8 cellular contexts compared by ENCODE assay signal in the genomic region with DNA sequence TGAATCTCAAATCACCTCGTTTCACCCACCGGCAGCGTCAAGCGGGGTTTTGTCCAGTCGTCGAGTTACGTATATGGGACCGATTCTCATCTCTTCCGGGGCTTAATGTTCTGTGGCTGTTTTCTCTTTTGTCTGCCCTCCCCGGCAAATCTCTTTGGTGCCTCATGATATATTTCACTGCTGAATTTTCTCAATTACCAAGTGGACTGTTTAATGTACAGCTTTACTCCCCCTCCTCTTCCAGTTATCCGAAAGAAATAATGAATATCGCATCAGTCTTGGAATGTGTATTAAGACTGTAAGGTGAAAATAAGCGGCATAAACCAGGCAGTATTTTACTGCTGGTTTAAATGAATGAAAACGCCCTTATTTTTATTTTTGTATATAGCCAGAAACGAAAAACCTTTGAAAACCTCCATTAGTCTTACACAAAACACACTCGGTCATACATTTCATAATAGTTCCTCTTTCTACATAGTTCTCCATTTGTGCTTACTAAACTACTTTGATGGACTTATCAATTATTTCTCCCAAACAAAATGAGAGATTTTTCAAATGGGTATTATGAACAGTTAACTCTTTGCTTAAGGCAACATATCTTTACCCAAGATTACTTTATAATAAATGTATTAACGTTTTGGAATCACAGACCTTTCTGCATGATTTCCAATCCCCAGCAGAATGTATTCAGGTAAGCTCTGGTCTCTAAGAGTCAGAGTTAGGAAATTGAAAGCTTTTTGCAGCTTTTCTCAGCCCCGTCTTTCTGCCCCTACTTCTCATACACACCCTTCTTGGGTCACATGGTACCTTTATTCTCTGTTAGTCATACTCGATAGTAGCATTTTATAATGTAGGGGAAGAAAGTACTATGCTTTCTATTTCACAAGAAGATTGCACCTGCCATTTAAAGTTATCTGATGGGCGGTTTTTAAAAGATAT. TPM values are rescaled to one million over a fixed set of nuclear protein-coding genes. Genes with fewer than 3 reads are reported as not detected.
A peak's percentile ranks its signal among the peaks of the same experiment; 100 is the strongest.
DNase-seq lines count a peak whose midpoint lies in the region; ATAC-seq, FAIRE-seq and TF ChIP-seq lines count a peak whose summit lies in the region.

No MANE protein-coding gene starts in this region.

- H3K9ac ChIP-seq in SU-DHL-6 (ENCODE audit: low read length): peak overlapping the region; percentile 80
- H3K9ac ChIP-seq in endothelial cell of umbilical vein (replicated peaks; ENCODE audit: extremely low read depth, insufficient read depth, low read length): peak overlapping the region; percentile 72

- CTCF ChIA-PET in CD8-positive, alpha-beta memory T cell (lab: Charles Lee): no interaction called here
- CTCF ChIA-PET in endothelial cell of umbilical vein (lab: Charles Lee): interaction anchor here (0.9 kb wide), 1 partner anchor 193 kb away, joined by 4 read pairs; no protein-coding TSS in a partner anchor

- POLR2A ChIA-PET in CD8-positive, alpha-beta memory T cell (lab: Charles Lee): no interaction called here
- POLR2A ChIA-PET in endothelial cell of umbilical vein (lab: Charles Lee): no interaction called here

- peak overlapping the region; percentile 84 for H3K27ac ChIP-seq in CD8-positive, alpha-beta memory T cell (ENCODE audit: low read depth, low read length)
- H3K27ac ChIP-seq in SU-DHL-6 (ENCODE audit: low read depth, low read length) (peak overlapping the region; percentile 71), endothelial cell of umbilical vein (ENCODE audit: insufficient read depth, low read depth, low read length) (peak overlapping the region; percentile 67)

- H3K4me3 ChIP-seq in CD8-positive, alpha-beta memory T cell (ENCODE audit: low read length): peak overlapping the region; percentile 62
- H3K4me3 ChIP-seq in HAP-1: peak overlapping the region; percentile 71
- peak overlapping the region; percentile 89 for H3K4me3 ChIP-seq in SU-DHL-6 (ENCODE audit: insufficient read depth, low read length, poor library complexity, severe bottlenecking)
- H3K4me3 ChIP-seq in endothelial cell of umbilical vein (replicated peaks in 1 of 3; ENCODE audit: insufficient read depth in 1 of 3, low read depth in 1 of 3, low read length in 3 of 3): peak overlapping the region; percentile 70 to 96 (median 71)

- TF ChIP-seq CTCF in SU-DHL-6 (IDR thresholded peaks at IDR 0.05; ENCODE audit: insufficient read depth, low read length, poor library complexity, severe bottlenecking) (no peak), endothelial cell of umbilical vein (IDR thresholded peaks at IDR 0.05; ENCODE audit: extremely low read depth in 1 of 2, insufficient read depth in 1 of 2, low read depth in 1 of 2, low read length in 2 of 2) (no peak), neural crest cell (conservative IDR thresholded peaks at IDR 0.05) (no peak)

- H3K27me3 ChIP-seq in CD8-positive, alpha-beta memory T cell (ENCODE audit: insufficient read depth, low read length, poor library complexity, severe bottlenecking): no peaks in the 10 kb centered on the region
- no peaks in the 10 kb centered on the region; the same call in 1 of the 2 replicates for H3K27me3 ChIP-seq in HAP-1 (ENCODE audit: low read depth)
- H3K27me3 ChIP-seq in SU-DHL-6 (ENCODE audit: low read length): no peaks in the 10 kb centered on the region
- peaks cover 0 to under 1% of the 10 kb centered on the region in 2 experiments for H3K27me3 ChIP-seq in endothelial cell of umbilical vein (ENCODE audit: control insufficient read depth in 2 of 2, insufficient read depth in 2 of 2, low read length in 2 of 2)

- TF ChIP-seq POLR2A in endothelial cell of umbilical vein (IDR thresholded peaks at IDR 0.05; ENCODE audit: low read depth, low read length): no peak

- H3K9me3 ChIP-seq in CD8-positive, alpha-beta memory T cell (ENCODE audit: low read length): no peaks in the 10 kb centered on the region
- H3K9me3 ChIP-seq in HAP-1: no peaks in the 10 kb centered on the region
- no peaks in the 10 kb centered on the region for H3K9me3 ChIP-seq in SU-DHL-6 (ENCODE audit: insufficient read depth, low read length)
- no peaks in the 10 kb centered on the region for H3K9me3 ChIP-seq in endothelial cell of umbilical vein (replicated peaks; ENCODE audit: control insufficient read depth, insufficient read depth, low read length)

- H3K4me3 Mint-ChIP-seq in CD8-positive, alpha-beta memory T cell: peak overlapping the region; percentile 90 to 98 (median 96)
- H3K4me3 Mint-ChIP-seq in neural crest cell: peak overlapping the region; percentile 100

- intact Hi-C loops in endothelial cell of umbilical vein (cut with micrococcal nuclease): loop anchor here (2.0 to 5.0 kb wide), 2 partner anchors 34 to 67 kb away; no protein-coding TSS in a partner anchor

- peak; percentile 62 for FAIRE-seq in endothelial cell of umbilical vein (lab: Jason Lieb, UNC)

- TSS peak; percentile 38 for BruUV-seq in endothelial cell of umbilical vein (replicated peaks; lab: Mats Ljungman, UMichigan)

- H3K36me3 Mint-ChIP-seq in CD8-positive, alpha-beta memory T cell: peaks cover 0 to 12% (median 2%) of the 10 kb centered on the region in 3 donors
- no peaks in the 10 kb centered on the region for H3K36me3 Mint-ChIP-seq in neural crest cell (ENCODE audit: low read depth)

- no peaks in the 10 kb centered on the region for H4K20me1 ChIP-seq in SU-DHL-6 (ENCODE audit: low read depth, low read length)
- H4K20me1 ChIP-seq in endothelial cell of umbilical vein (replicated peaks; ENCODE audit: control insufficient read depth, extremely low read depth, insufficient read depth, low read length): no peaks in the 10 kb centered on the region

- no peaks in the 10 kb centered on the region for H3K4me1 ChIP-seq in CD8-positive, alpha-beta memory T cell (ENCODE audit: insufficient read depth, low read length)
- H3K4me1 ChIP-seq in HAP-1 (peaks cover 11% of the 10 kb centered on the region), endothelial cell of umbilical vein (ENCODE audit: control insufficient read depth, extremely low read depth, insufficient read depth, low read length) (peaks cover 5% of the 10 kb centered on the region)

- H3K27me3 Mint-ChIP-seq in CD8-positive, alpha-beta memory T cell: no peaks in the 10 kb centered on the region
- H3K27me3 Mint-ChIP-seq in neural crest cell (ENCODE audit: low read depth): no peaks in the 10 kb centered on the region

- no peaks in the 10 kb centered on the region for H3K36me3 ChIP-seq in CD8-positive, alpha-beta memory T cell (ENCODE audit: insufficient read depth, low read length)
- H3K36me3 ChIP-seq in HAP-1 (replicated peaks): no peaks in the 10 kb centered on the region
- no peaks in the 10 kb centered on the region for H3K36me3 ChIP-seq in SU-DHL-6 (ENCODE audit: low read length)
- no peaks in the 10 kb centered on the region for H3K36me3 ChIP-seq in endothelial cell of umbilical vein (ENCODE audit: control insufficient read depth in 2 of 2, extremely low read depth in 1 of 2, insufficient read depth in 2 of 2, low read length in 2 of 2)

- DNase-seq in CD8-positive, alpha-beta memory T cell: peak in 2 of 5 donors; percentile 39 to 62
- peak in 1 of 2 experiments; percentile 45 for DNase-seq in HAP-1 (ENCODE audit: low spot score in 2 of 2)
- peak; percentile 43 for DNase-seq in endothelial cell of umbilical vein (ENCODE audit: low read depth, low spot score)
- no peak for DNase-seq in neural crest cell (ENCODE audit: low read depth, low spot score)
- DNase-seq in NCI-H524 treated with DMSO at 0.1 percent for 48 hours (lab: John Stamatoyannopoulos, UW): no peak
- no peak for DNase-seq in COLO829 (ENCODE audit: low spot score)

- no peaks in the 10 kb centered on the region for H3K9me1 ChIP-seq in endothelial cell of umbilical vein (replicated peaks; ENCODE audit: control insufficient read depth, extremely low read depth, insufficient read depth, low read length)

- in situ Hi-C loops in HAP-1 (cut with MboI; ENCODE audit: low sequenced_read_pairs): no loop called here

- H3K4me2 ChIP-seq in SU-DHL-6 (ENCODE audit: low read depth, low read length, poor library complexity, severe bottlenecking) (peak overlapping the region; percentile 80), endothelial cell of umbilical vein (ENCODE audit: insufficient read depth, low read length) (peak overlapping the region; percentile 92)

- H3K9me2 ChIP-seq in SU-DHL-6 (replicated peaks; ENCODE audit: insufficient read depth, low read length): no peaks in the 10 kb centered on the region

- peaks cover 16 to 37% (median 23%) of the 10 kb centered on the region in 3 donors for H3K4me1 Mint-ChIP-seq in CD8-positive, alpha-beta memory T cell
- no peaks in the 10 kb centered on the region for H3K4me1 Mint-ChIP-seq in neural crest cell

- H3F3A ChIP-seq in SU-DHL-6 (ENCODE audit: insufficient read depth): peaks cover 4% of the 10 kb centered on the region; the same call in 1 of the 2 replicates

- H2AFZ ChIP-seq in SU-DHL-6 (ENCODE audit: low read depth, low read length, severe bottlenecking) (no peak overlapping the region), endothelial cell of umbilical vein (ENCODE audit: low read depth, low read length) (peak overlapping the region; percentile 4)

- no peak for ATAC-seq in HG03354 (IDR thresholded peaks at IDR 0.05; ENCODE audit: poor library complexity, severe bottlenecking, unreplicated experiment)

- dilution Hi-C loops in endothelial cell of umbilical vein (cut with MboI; ENCODE audit: extremely low pct_ligation_motif_present, low sequenced_read_pairs): no loop called here

- no peaks in the 10 kb centered on the region for H3K9me3 Mint-ChIP-seq in CD8-positive, alpha-beta memory T cell
- H3K9me3 Mint-ChIP-seq in neural crest cell: peaks cover 2% of the 10 kb centered on the region

- H3K79me2 ChIP-seq in SU-DHL-6 (ENCODE audit: insufficient read depth, low read length) (peaks cover 51% of the 10 kb centered on the region), endothelial cell of umbilical vein (ENCODE audit: control insufficient read depth, insufficient read depth, low read length) (peaks cover 51% of the 10 kb centered on the region)

- peak overlapping the region; percentile 89 to 97 (median 92) for H3K27ac Mint-ChIP-seq in CD8-positive, alpha-beta memory T cell
- peak overlapping the region; percentile 88 for H3K27ac Mint-ChIP-seq in neural crest cell (ENCODE audit: unreplicated experiment)

TF ChIP-seq in endothelial cell of umbilical vein, 7 proteins besides CTCF, POLR2A, EP300 and RAD21 (continues in another document):
- TF ChIP-seq FOS (IDR thresholded peaks at IDR 0.05; ENCODE audit: borderline replicate concordance, insufficient read depth, low read length) (no peak), POLR2AphosphoS5 (IDR thresholded peaks at IDR 0.05; ENCODE audit: insufficient read depth, low read depth, low read length) (no peak)

RNA-seq across cellular contexts. Expression of gene RP2, which starts 1.0 kb away (rescaled TPM):
- total RNA-seq in CD8-positive, alpha-beta memory T cell: 1 to 10 TPM; 5.5 to 6.9 TPM
- 6.4 TPM for polyA plus RNA-seq in CD8-positive, alpha-beta memory T cell
- 18.7 and 20.5 TPM in 2 replicates for total RNA-seq in endothelial cell of umbilical vein
- 5.9 and 7.4 TPM in 2 replicates for polyA plus RNA-seq in endothelial cell of umbilical vein
- 9.1 and 9.3 TPM in 2 replicates for polyA plus RNA-seq in endothelial cell of umbilical vein (2011; cell fraction: cytosol; rRNA removed)
- polyA plus RNA-seq in endothelial cell of umbilical vein (2011; cell fraction: nucleus; rRNA removed): 4.9 and 6.4 TPM in 2 replicates
- polyA plus RNA-seq in endothelial cell of umbilical vein (2012): 15.5 and 21.4 TPM in 2 replicates
- 15.1 and 15.4 TPM in 2 replicates for polyA minus RNA-seq in endothelial cell of umbilical vein
- 7.9 TPM for polyA minus RNA-seq in endothelial cell of umbilical vein (2011; cell fraction: cytosol; rRNA and poly(A)+ RNA removed)
- polyA minus RNA-seq in endothelial cell of umbilical vein (2011; cell fraction: nucleus; rRNA and poly(A)+ RNA removed): 6.9 and 12.4 TPM in 2 replicates
- total RNA-seq in neural crest cell: 11.8 and 12.1 TPM in 2 replicates
